ENCODE assay signal across 19 cellular contexts in the genomic region with DNA sequence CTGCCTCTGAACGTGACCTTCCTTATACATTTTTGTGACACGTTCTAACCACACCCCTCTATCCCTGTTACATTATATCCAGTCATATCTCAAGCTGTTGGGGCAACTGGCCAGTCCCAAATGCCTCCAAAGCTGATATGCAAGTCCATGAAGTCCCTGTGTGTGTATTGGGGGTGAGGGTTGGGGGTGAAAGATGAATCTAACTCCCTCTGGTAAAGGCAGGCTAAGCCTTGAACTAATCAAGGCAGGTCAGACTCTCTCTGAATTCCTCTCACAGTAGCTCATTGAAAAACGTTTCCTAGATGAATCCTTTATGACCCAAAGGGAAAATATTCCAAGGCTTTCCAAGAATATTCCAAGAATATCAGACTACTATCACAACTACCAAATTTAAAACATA.
DNase-seq lines count a peak whose midpoint lies in the region; ATAC-seq lines count a peak whose summit lies in the region.
"Had no signal": no experiment of that assay in that cellular context is flagged by ENCODE, and none has a peak within 500 bp of the region (broad histone marks: within the 10 kb centered on the region; RNA-seq: fewer than 3 reads in every experiment).

No MANE protein-coding gene starts in this region.

- no peaks in the 10 kb centered on the region for H3K4me1 Mint-ChIP-seq in natural killer cell treated with Interleukin-12 subunit alpha and Interleukin-12 subunit beta and Interleukin-15 and Interleukin-18, amount 100 ng/mL, for 72 hours (ENCODE audit: low read depth in 2 of 2)
- H3K4me1 Mint-ChIP-seq: CD4-positive, CD25-positive, alpha-beta regulatory T cell; T-cell had no signal

- peaks cover 5% of the 10 kb centered on the region for H3K36me3 Mint-ChIP-seq in natural killer cell treated with Interleukin-12 subunit alpha and Interleukin-12 subunit beta and Interleukin-15 and Interleukin-18, amount 100 ng/mL, for 72 hours
- H3K36me3 Mint-ChIP-seq: T-cell had no signal

- H3K4me3 Mint-ChIP-seq in natural killer cell treated with Interleukin-12 subunit alpha and Interleukin-12 subunit beta and Interleukin-15 and Interleukin-18, amount 100 ng/mL, for 72 hours, result no peak overlapping the region
- H3K4me3 Mint-ChIP-seq: CD4-positive, CD25-positive, alpha-beta regulatory T cell; T-cell had no signal

- DNase-seq in GM03348 (ENCODE audit: low spot score) (peak; percentile 49), NCI-H226 (peak; percentile 56), fibroblast of peridontal ligament (ENCODE audit: extremely low read depth) (peak; percentile 77), NCI-H1436 treated with DMSO at 0.1 percent for 48 hours (lab: John Stamatoyannopoulos, UW) (no peak), NCI-H1930 (lab: John Stamatoyannopoulos, UW) (no peak), NOMO-1 (lab: John Stamatoyannopoulos, UW; ENCODE audit: unreplicated experiment in 2 of 2) (no peak)
- no peak for DNase-seq in natural killer cell treated with Interleukin-12 subunit alpha and Interleukin-12 subunit beta and Interleukin-15 and Interleukin-18, amount 100 ng/mL, for 72 hours (ENCODE audit: low spot score)
- DNase-seq: BE2C; CD4-positive, CD25-positive, alpha-beta regulatory T cell; COR-L47; DMS 273 treated with DMSO at 0.1 percent for 48 hours; KBM-7; NCI-H1105 treated with DMSO at 0.1 percent for 48 hours; NCI-H1694 treated with DMSO at 0.1 percent for 48 hours; NCI-H2227 treated with DMSO at 0.1 percent for 48 hours; NCI-H524; SIG-M5; T-cell had no signal

- no peak for ATAC-seq in natural killer cell treated with Interleukin-12 subunit alpha and Interleukin-12 subunit beta and Interleukin-15 and Interleukin-18, amount 100 ng/mL, for 72 hours
- ATAC-seq: SK-N-SH treated with all-trans-retinoic acid at 6 μM for 48 hours, T-cell had no signal

- no peaks in the 10 kb centered on the region for H3K27me3 Mint-ChIP-seq in natural killer cell treated with Interleukin-12 subunit alpha and Interleukin-12 subunit beta and Interleukin-15 and Interleukin-18, amount 100 ng/mL, for 72 hours
- H3K27me3 Mint-ChIP-seq: CD4-positive, CD25-positive, alpha-beta regulatory T cell; T-cell had no signal

- no peak overlapping the region for H3K27ac Mint-ChIP-seq in natural killer cell treated with Interleukin-12 subunit alpha and Interleukin-12 subunit beta and Interleukin-15 and Interleukin-18, amount 100 ng/mL, for 72 hours
- H3K27ac Mint-ChIP-seq: CD4-positive, CD25-positive, alpha-beta regulatory T cell; T-cell had no signal

- H3K9me3 Mint-ChIP-seq in natural killer cell treated with Interleukin-12 subunit alpha and Interleukin-12 subunit beta and Interleukin-15 and Interleukin-18, amount 100 ng/mL, for 72 hours, result peaks cover 11% of the 10 kb centered on the region

Comparison
In these comparisons a context has a peak if more than half of its experiments do, and no peak if none do; other contexts are left out.
1. DNase-seq: peak in GM03348 (single experiment), NCI-H226 (single experiment) and fibroblast of peridontal ligament (single experiment); none in NCI-H1436 treated with DMSO at 0.1 percent for 48 hours (single experiment), NCI-H1930 (0 of 2), NOMO-1 (0 of 2) and natural killer cell treated with Interleukin-12 subunit alpha and Interleukin-12 subunit beta and Interleukin-15 and Interleukin-18, amount 100 ng/mL, for 72 hours (single experiment).